Comparison of ENCODE assay signal across 1 cellular context in genomic region chr2:111178730-111179405, GRCh38.
A peak's percentile ranks its signal among the peaks of the same experiment; 100 is the strongest.
TF ChIP-seq lines count a peak whose summit lies in the region.

No MANE protein-coding gene starts in this region.

TF ChIP-seq in HepG2, 621 proteins besides CTCF, POLR2A, EP300 and RAD21 (continued from another document and continues in another):
- no peak for TF ChIP-seq ZNF749 (CRISPR knock-in tag; IDR thresholded peaks at IDR 0.05; ENCODE audit: borderline replicate concordance)
- TF ChIP-seq ZNF225 (CRISPR knock-in tag; IDR thresholded peaks at IDR 0.05), result peak; percentile 52; the same call in 1 of the 2 replicates
- no peak for TF ChIP-seq ZNF160 (CRISPR knock-in tag; IDR thresholded peaks at IDR 0.05)
- peak; percentile 72 for TF ChIP-seq ZGPAT (CRISPR knock-in tag; IDR thresholded peaks at IDR 0.05)
- no peak for TF ChIP-seq HBP1 (CRISPR knock-in tag; IDR thresholded peaks at IDR 0.05; ENCODE audit: low read depth)
- no peak for TF ChIP-seq CBX2 (IDR thresholded peaks at IDR 0.05; ENCODE audit: low read depth, low read length)
- no peak for TF ChIP-seq CBX2 (CRISPR knock-in tag; IDR thresholded peaks at IDR 0.05; ENCODE audit: low read depth)
- TF ChIP-seq ZNF782 (CRISPR knock-in tag; IDR thresholded peaks at IDR 0.05; ENCODE audit: borderline replicate concordance), result 0 out of 2 replicates have a peak, but pooled peaks have one; percentile 73
- TF ChIP-seq SCMH1 (CRISPR knock-in tag; IDR thresholded peaks at IDR 0.05; ENCODE audit: borderline replicate concordance), result no peak
- TF ChIP-seq RXRB (CRISPR knock-in tag; IDR thresholded peaks at IDR 0.05; ENCODE audit: borderline replicate concordance), result peak; percentile 20; the same call in 1 of the 2 replicates
- no peak for TF ChIP-seq ZNF562 (CRISPR knock-in tag; IDR thresholded peaks at IDR 0.05; ENCODE audit: borderline replicate concordance)
- TF ChIP-seq MTA3 (CRISPR knock-in tag; IDR thresholded peaks at IDR 0.05), result no peak
- peak; percentile 53 for TF ChIP-seq TEAD3 (CRISPR knock-in tag; optimal IDR thresholded peaks at IDR 0.05; ENCODE audit: borderline replicate concordance)
- TF ChIP-seq TGIF2 (CRISPR knock-in tag; IDR thresholded peaks at IDR 0.05), result peak; percentile 37; the same call in 1 of the 2 replicates
- 0 out of 2 replicates have a peak, but pooled peaks have one; percentile 18 for TF ChIP-seq KDM3A (CRISPR knock-in tag; IDR thresholded peaks at IDR 0.05; ENCODE audit: low read depth)
- no peak for TF ChIP-seq ZSCAN20 (CRISPR knock-in tag; IDR thresholded peaks at IDR 0.05; ENCODE audit: borderline replicate concordance)
- no peak for TF ChIP-seq PHF8 (CRISPR knock-in tag; IDR thresholded peaks at IDR 0.05)
- TF ChIP-seq NR1H2 (CRISPR knock-in tag; IDR thresholded peaks at IDR 0.05; ENCODE audit: borderline replicate concordance, low read depth), result no peak
- no peak for TF ChIP-seq TRIM24 (CRISPR knock-in tag; IDR thresholded peaks at IDR 0.05)
- TF ChIP-seq EHMT2 (IDR thresholded peaks at IDR 0.05; ENCODE audit: borderline replicate concordance, low read depth, low read length), result peak; percentile 87
- TF ChIP-seq ZFP90 (CRISPR knock-in tag; IDR thresholded peaks at IDR 0.05; ENCODE audit: borderline replicate concordance), result no peak; the same call in 1 of the 2 replicates
- TF ChIP-seq ZNF691 (CRISPR knock-in tag; IDR thresholded peaks at IDR 0.05; ENCODE audit: borderline replicate concordance, low read depth), result peak; percentile 54; the same call in 1 of the 2 replicates
- TF ChIP-seq ZBTB44 (CRISPR knock-in tag; IDR thresholded peaks at IDR 0.05), result no peak
- TF ChIP-seq ZNF121 (CRISPR knock-in tag; IDR thresholded peaks at IDR 0.05), result peak; percentile 80
- 0 out of 2 replicates have a peak, but pooled peaks have one; percentile 40 for TF ChIP-seq TSC22D2 (CRISPR knock-in tag; IDR thresholded peaks at IDR 0.05; ENCODE audit: borderline replicate concordance)
- TF ChIP-seq KDM4B (CRISPR knock-in tag; IDR thresholded peaks at IDR 0.05), result no peak; the same call in 1 of the 2 replicates
- no peak for TF ChIP-seq ZNF616 (CRISPR knock-in tag; IDR thresholded peaks at IDR 0.05; ENCODE audit: low read depth)
- TF ChIP-seq NR2F1 (CRISPR knock-in tag; IDR thresholded peaks at IDR 0.05), result peak in 1 of 2 experiments; percentile 29; a peak in 2 of 4 replicates
- no peak for TF ChIP-seq ZNF512 (CRISPR knock-in tag; IDR thresholded peaks at IDR 0.05)
- TF ChIP-seq ZNF776 (CRISPR knock-in tag; IDR thresholded peaks at IDR 0.05), result no peak
- no peak for TF ChIP-seq CREB1 (IDR thresholded peaks at IDR 0.05)
- TF ChIP-seq CREB1 (CRISPR knock-in tag; IDR thresholded peaks at IDR 0.05), result no peak
- peak; percentile 48 for TF ChIP-seq MED8 (CRISPR knock-in tag; IDR thresholded peaks at IDR 0.05; ENCODE audit: insufficient replicate concordance)
- TF ChIP-seq HOXA5 (CRISPR knock-in tag; IDR thresholded peaks at IDR 0.05), result peak; percentile 35; the same call in 1 of the 2 replicates
- no peak for TF ChIP-seq KAT7 (CRISPR knock-in tag; IDR thresholded peaks at IDR 0.05; ENCODE audit: borderline replicate concordance)
- peak; percentile 44; the same call in 1 of the 2 replicates for TF ChIP-seq RBAK (CRISPR knock-in tag; IDR thresholded peaks at IDR 0.05)
- TF ChIP-seq HMG20B (CRISPR knock-in tag; conservative IDR thresholded peaks at IDR 0.05), result no peak
- no peak for TF ChIP-seq ZZZ3 (CRISPR knock-in tag; IDR thresholded peaks at IDR 0.05; ENCODE audit: borderline replicate concordance)
- TF ChIP-seq GMEB1 (CRISPR knock-in tag; IDR thresholded peaks at IDR 0.05; ENCODE audit: borderline replicate concordance), result no peak
- no peak for TF ChIP-seq ISL2 (CRISPR knock-in tag; IDR thresholded peaks at IDR 0.05)
- TF ChIP-seq ZNF770 (CRISPR knock-in tag; IDR thresholded peaks at IDR 0.05), result no peak
- TF ChIP-seq TCF7L2 (IDR thresholded peaks at IDR 0.05; ENCODE audit: low read depth, low read length), result no peak
- no peak for TF ChIP-seq MLLT10 (CRISPR knock-in tag; IDR thresholded peaks at IDR 0.05)
- TF ChIP-seq REXO4 (CRISPR knock-in tag; IDR thresholded peaks at IDR 0.05; ENCODE audit: borderline replicate concordance), result no peak
- TF ChIP-seq NFYC (CRISPR knock-in tag; IDR thresholded peaks at IDR 0.05), result 0 out of 2 replicates have a peak, but pooled peaks have one; percentile 16
- TF ChIP-seq EEA1 (CRISPR knock-in tag; IDR thresholded peaks at IDR 0.05; ENCODE audit: borderline replicate concordance), result no peak
- no peak for TF ChIP-seq ZNF142 (CRISPR knock-in tag; IDR thresholded peaks at IDR 0.05)
- no peak for TF ChIP-seq PTBP1 (IDR thresholded peaks at IDR 0.05; ENCODE audit: low read depth, low read length, poor library complexity, severe bottlenecking)
- no peak; the same call in 1 of the 2 replicates for TF ChIP-seq HDAC2 (CRISPR knock-in tag; IDR thresholded peaks at IDR 0.05)
